ENCODE assay signal across 10 cellular contexts in genomic region chr1:180157576-180158057, GRCh38. TPM values are rescaled to one million over a fixed set of nuclear protein-coding genes. Genes with fewer than 3 reads are reported as not detected.
DNase-seq lines count a peak whose midpoint lies in the region; ATAC-seq and TF ChIP-seq lines count a peak whose summit lies in the region.
"Had no signal": no experiment of that assay in that cellular context is flagged by ENCODE, and none has a peak within 500 bp of the region (broad histone marks: within the 10 kb centered on the region; RNA-seq: fewer than 3 reads in every experiment).

No MANE protein-coding gene starts in this region.

- H3K36me3 ChIP-seq in adipocyte (ENCODE audit: control insufficient read depth, insufficient read depth, low read length, severe bottlenecking) (no peaks in the 10 kb centered on the region), right lobe of liver (no peaks in the 10 kb centered on the region), uterus (no peaks in the 10 kb centered on the region)

- TF ChIP-seq POLR2A in right lobe of liver (IDR thresholded peaks at IDR 0.05) (no peak), uterus (IDR thresholded peaks at IDR 0.05) (no peak)

- 29% methylated on average over 3 of the region's 3 CpGs for WGBS in right lobe of liver (ENCODE audit: insufficient coverage, low coverage, low lambda C conversion rate, missing lambda C conversion rate)

- H3K4me3 ChIP-seq in AG04450 (ENCODE audit: low read depth, low read length) (peak overlapping the region; percentile 100), LNCaP clone FGC (ENCODE audit: low read depth, low read length) (no peak overlapping the region), adipocyte (ENCODE audit: low read length) (peak overlapping the region; percentile 88), right lobe of liver (no peak overlapping the region), uterus (no peak overlapping the region)

- POLR2A ChIA-PET in AG04450 (lab: Yijun Ruan, JAX): interaction anchor here (0.6 to 1.1 kb wide), 5 partner anchors 8 to 45 kb away, joined by 3 to 4 read pairs (median 3); no protein-coding TSS in a partner anchor

- H3K9me3 ChIP-seq in AG04450 (ENCODE audit: control insufficient read depth, insufficient read depth, low read length): peaks cover 3% of the 10 kb centered on the region; the same call in 1 of the 2 replicates
- H3K9me3 ChIP-seq in adipocyte (ENCODE audit: control insufficient read depth, low read length): no peaks in the 10 kb centered on the region
- no peaks in the 10 kb centered on the region for H3K9me3 ChIP-seq in right lobe of liver
- H3K9me3 ChIP-seq in uterus: no peaks in the 10 kb centered on the region

- H3K27me3 ChIP-seq in AG04450 (ENCODE audit: control insufficient read depth, insufficient read depth, low read length): no peaks in the 10 kb centered on the region
- no peaks in the 10 kb centered on the region for H3K27me3 ChIP-seq in adipocyte (replicated peaks; ENCODE audit: control insufficient read depth, insufficient read depth, low read length)
- H3K27me3 ChIP-seq in right lobe of liver: peaks cover 0 to 7% of the 10 kb centered on the region in 2 donors
- H3K27me3 ChIP-seq in uterus: no peaks in the 10 kb centered on the region

- DNase-seq in AG04450 (ENCODE audit: low read depth, low spot score) (no peak), LNCaP clone FGC (ENCODE audit: low read depth) (peak; percentile 98), adipocyte (ENCODE audit: low read depth) (no peak), right lobe of liver (peak in 2 of 3 donors; percentile 48 to 67), omental fat pad (ENCODE audit: low spot score) (no peak), AML-193 (lab: John Stamatoyannopoulos, UW) (no peak), uterus (no peak)
- DNase-seq in activated CD4-positive, alpha-beta T cell treated with anti-CD3 and anti-CD28 coated beads, Interleukin-2, amount 50 U/mL, for 4 hours: no peak
- DNase-seq: effector memory CD4-positive, alpha-beta T cell; stimulated activated CD4-positive, alpha-beta T cell treated with anti-CD3 and anti-CD28 coated beads, Interleukin-15, amount 100 ng/mL, for 24 hours had no signal

- H3K4me1 ChIP-seq in adipocyte (ENCODE audit: control insufficient read depth, insufficient read depth, low read length): peaks cover 35% of the 10 kb centered on the region
- peaks cover 0 to 37% (median 16%) of the 10 kb centered on the region in 4 donors for H3K4me1 ChIP-seq in right lobe of liver
- no peaks in the 10 kb centered on the region for H3K4me1 ChIP-seq in uterus

- peak overlapping the region; percentile 2 for H3K9ac ChIP-seq in adipocyte (ENCODE audit: low read length)

- CTCF ChIA-PET in AG04450 (lab: Charles Lee): interaction anchor here (0.6 to 1.9 kb wide), 3 partner anchors 11 to 290 kb away, joined by 3 to 4 read pairs (median 3); no protein-coding TSS in a partner anchor

- no peak overlapping the region for H3K27ac ChIP-seq in AG04450 (ENCODE audit: low read depth, low read length)
- H3K27ac ChIP-seq in right lobe of liver: peak overlapping the region in 2 of 3 donors; percentile 39 to 50
- no peak overlapping the region for H3K27ac ChIP-seq in uterus

- peak; percentile 70 to 84 (median 76) for ATAC-seq in right lobe of liver
- no peak for ATAC-seq in omental fat pad (ENCODE audit: low FRiP score)

- intact Hi-C loops in right lobe of liver (cut with DNase I): no loop called here
- intact Hi-C loops in uterus (cut with DNase I; ENCODE audit: low total_unique reads): no loop called here

- TF ChIP-seq CTCF in AG04450 (IDR thresholded peaks at IDR 0.05; ENCODE audit: low read depth, low read length) (no peak), LNCaP clone FGC (IDR thresholded peaks at IDR 0.05; ENCODE audit: control insufficient read depth, extremely low read depth, insufficient read depth) (no peak), right lobe of liver (IDR thresholded peaks at IDR 0.05) (no peak), omental fat pad (IDR thresholded peaks at IDR 0.05) (no peak), uterus (IDR thresholded peaks at IDR 0.05) (no peak)

RNA-seq across cellular contexts. Expression of gene QSOX1, which starts 2.9 kb away (rescaled TPM):
- polyA plus RNA-seq in AG04450 (2011; rRNA removed): 1,269 and 1,338 TPM in 2 replicates
- 337 and 391 TPM in 2 replicates for polyA minus RNA-seq in AG04450 (2011; rRNA and poly(A)+ RNA removed)
- 10 to 100 TPM; 25.0 to 68.4 (median 38.6) TPM for total RNA-seq in right lobe of liver
- total RNA-seq in omental fat pad: 100 to 1,000 TPM in 1 of 4 donors, 10 to 100 TPM in 3; 90.1 to 130 (median 98.4) TPM
- 10 to 100 TPM; 18.2 to 96.8 (median 57.7) TPM for total RNA-seq in uterus

Comparison
In these comparisons a context has a peak if more than half of its experiments do, and no peak if none do; other contexts are left out.
1. DNase-seq: peak in LNCaP clone FGC (single experiment) and right lobe of liver (2 of 3); none in AG04450 (single experiment), adipocyte (single experiment), omental fat pad (single experiment), AML-193 (0 of 2), activated CD4-positive, alpha-beta T cell treated with anti-CD3 and anti-CD28 coated beads, Interleukin-2, amount 50 U/mL, for 4 hours (0 of 2) and uterus (0 of 2).
2. H3K27ac ChIP-seq: peak in right lobe of liver (2 of 3); none in AG04450 (single experiment) and uterus (0 of 2).
3. H3K4me3 ChIP-seq: peak in AG04450 (single experiment) and adipocyte (single experiment); none in LNCaP clone FGC (single experiment), right lobe of liver (0 of 3) and uterus (0 of 2).